In the genomic region with DNA sequence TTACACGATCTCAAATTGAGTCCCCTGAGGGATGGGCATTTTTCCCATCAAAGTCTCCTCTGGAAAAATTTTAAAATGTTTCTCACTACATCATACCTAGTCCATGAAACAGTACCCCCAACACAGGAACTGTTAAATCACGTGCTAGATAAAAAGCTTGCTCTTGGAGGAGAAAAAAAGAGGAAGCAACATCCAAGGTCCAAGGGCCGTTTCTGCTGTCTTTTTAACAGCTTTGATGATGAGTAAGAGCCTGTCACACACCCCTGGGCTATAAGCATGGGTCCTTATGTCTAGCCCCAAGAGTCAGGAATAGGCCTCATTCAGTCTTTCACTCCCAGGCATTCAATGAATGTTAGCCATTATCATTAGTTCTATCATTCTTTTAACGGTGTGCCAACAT, we compare ENCODE assay signal across 12 cellular contexts.
DNase-seq lines count a peak whose midpoint lies in the region; TF ChIP-seq lines count a peak whose summit lies in the region.
"Had no signal": no experiment of that assay in that cellular context is flagged by ENCODE, and none has a peak within 500 bp of the region (broad histone marks: within the 10 kb centered on the region; RNA-seq: fewer than 3 reads in every experiment).

No MANE protein-coding gene starts in this region.

- H3K27ac Mint-ChIP-seq in mesothelial cell of epicardium = peak overlapping the region; percentile 85
- H3K27ac Mint-ChIP-seq: activated T-helper 2 cell treated with anti-CD3 and anti-CD28 coated beads, Interferon-gamma antibody, Interleukin-2, Interleukin-4, amounts not matched to agents 10 μg/mL and 5 μg/mL and 100 μg/mL, durations not matched to agents 14 hours and 24 hours and 36 hours had no signal

- peaks cover 8% of the 10 kb centered on the region for H3K36me3 Mint-ChIP-seq in mesothelial cell of epicardium

- H3K4me3 ChIP-seq in HL-60 (replicated peaks; ENCODE audit: insufficient read depth, low read length) = no peak overlapping the region
- H3K4me3 ChIP-seq: thyroid gland had no signal

- H3K27ac ChIP-seq in HL-60 (replicated peaks) = peak overlapping the region; percentile 59; the same call in 1 of the 2 replicates
- H3K27ac ChIP-seq: thyroid gland had no signal

- no peaks in the 10 kb centered on the region for H3K27me3 ChIP-seq in HL-60 (ENCODE audit: insufficient read depth, poor library complexity, severe bottlenecking)
- H3K27me3 ChIP-seq: thyroid gland had no signal

- H3K9me3 Mint-ChIP-seq in mesothelial cell of epicardium = peaks cover 32% of the 10 kb centered on the region
- H3K9me3 Mint-ChIP-seq: activated T-helper 2 cell treated with anti-CD3 and anti-CD28 coated beads, Interferon-gamma antibody, Interleukin-2, Interleukin-4, amounts not matched to agents 10 μg/mL and 5 μg/mL and 100 μg/mL, durations not matched to agents 14 hours and 24 hours and 36 hours had no signal

- TF ChIP-seq CTCF in HL-60 (IDR thresholded peaks at IDR 0.05; ENCODE audit: insufficient read depth, low read length) = no peak
- TF ChIP-seq CTCF in mesothelial cell of epicardium (IDR thresholded peaks at IDR 0.05; ENCODE audit: unreplicated experiment) = no peak

- DNase-seq in GF-D8 (lab: John Stamatoyannopoulos, UW) = peak; percentile 54
- DNase-seq in HL-60 (ENCODE audit: low read depth in 1 of 2, low spot score in 1 of 2) = peak; percentile 41 to 82
- DNase-seq in SK-MEL-5 (ENCODE audit: low read depth, low spot score) = peak; percentile 5
- DNase-seq in mesothelial cell of epicardium (ENCODE audit: low spot score in 2 of 2, unreplicated experiment in 2 of 2) = no peak
- DNase-seq in dedifferentiated amniotic fluid mesenchymal stem cell (ENCODE audit: extremely low spot score) = no peak
- DNase-seq in NCI-H187 treated with DMSO at 0.1 percent for 48 hours (lab: John Stamatoyannopoulos, UW) = no peak
- DNase-seq in activated T-cell treated with anti-CD3 and anti-CD28 coated beads, Interleukin-2, amount 50 U/mL, for 48 hours = no peak
- no peak for DNase-seq in activated effector memory CD4-positive, alpha-beta T cell treated with Interleukin-2 at 50 U/mL for 16 hours
- DNase-seq: NCI-H187; stimulated activated CD4-positive, alpha-beta T cell treated with anti-CD3 and anti-CD28 coated beads, Interleukin-4, amount 100 ng/mL, for 24 hours; thyroid gland had no signal

- no peak overlapping the region for H3K4me3 Mint-ChIP-seq in mesothelial cell of epicardium

- in situ Hi-C loops in SK-MEL-5 (cut with HindIII; ENCODE audit: low pct_unique_long_range_greater_than_20kb, low sequenced_read_pairs) = no loop called here

- no peaks in the 10 kb centered on the region for H3K27me3 Mint-ChIP-seq in mesothelial cell of epicardium (ENCODE audit: low read depth)

- peaks cover 50% of the 10 kb centered on the region for H3K4me1 Mint-ChIP-seq in mesothelial cell of epicardium

Comparison
In these comparisons a context has a peak if more than half of its experiments do, and no peak if none do; other contexts are left out.
1. DNase-seq: peak in GF-D8 (single experiment), HL-60 (2 of 2) and SK-MEL-5 (single experiment); none in mesothelial cell of epicardium (0 of 2), dedifferentiated amniotic fluid mesenchymal stem cell (single experiment), NCI-H187 treated with DMSO at 0.1 percent for 48 hours (single experiment), activated T-cell treated with anti-CD3 and anti-CD28 coated beads, Interleukin-2, amount 50 U/mL, for 48 hours (0 of 2) and activated effector memory CD4-positive, alpha-beta T cell treated with Interleukin-2 at 50 U/mL for 16 hours (single experiment).